In genomic region chr19:49347835-49348234, GRCh38 we compare ENCODE assay signal across 8 cellular contexts. TPM values are rescaled to one million over a fixed set of nuclear protein-coding genes. Genes with fewer than 3 reads are reported as not detected.
DNase-seq lines count a peak whose midpoint lies in the region; ATAC-seq and TF ChIP-seq lines count a peak whose summit lies in the region.

No MANE protein-coding gene starts in this region.

- peak; percentile 57 for ATAC-seq in thoracic aorta (ENCODE audit: insufficient number of reproducible peaks, low FRiP score, low read depth)
- no peak for ATAC-seq in GM19452 (IDR thresholded peaks at IDR 0.05; ENCODE audit: unreplicated experiment)
- no peak for ATAC-seq in HG02759 (IDR thresholded peaks at IDR 0.05; ENCODE audit: unreplicated experiment)

- H3K9me3 ChIP-seq in thoracic aorta: no peaks in the 10 kb centered on the region

- no peak overlapping the region for H3K4me3 ChIP-seq in thoracic aorta

- peaks cover 63% of the 10 kb centered on the region for H3K36me3 ChIP-seq in thoracic aorta

- no peaks in the 10 kb centered on the region for H3K27me3 ChIP-seq in thoracic aorta (replicated peaks; ENCODE audit: insufficient read depth)

- H3K27ac ChIP-seq in thoracic aorta: no peak overlapping the region

- DNase-seq in stimulated activated CD4-positive, alpha-beta T cell treated with anti-CD3 and anti-CD28 coated beads, Interleukin-15, amount 100 ng/mL, for 24 hours: peak; percentile 31
- DNase-seq in stimulated activated CD4-positive, alpha-beta T cell treated with anti-CD3 and anti-CD28 coated beads, Interleukin-1b, Interleukin-23, amount 100 ng/mL, for 48 hours: no peak
- peak; percentile 77 for DNase-seq in RPMI7951 (ENCODE audit: low read depth)
- DNase-seq in germinal center (ENCODE audit: low spot score): peak; percentile 63
- no peak for DNase-seq in thoracic aorta (ENCODE audit: low spot score)
- no peak for DNase-seq in NOMO-1 (lab: John Stamatoyannopoulos, UW; ENCODE audit: unreplicated experiment in 2 of 2)

- H3K4me1 ChIP-seq in thoracic aorta (ENCODE audit: control insufficient read depth in 1 of 2, low read depth in 2 of 2): no peaks in the 10 kb centered on the region

- TF ChIP-seq CTCF in thoracic aorta (IDR thresholded peaks at IDR 0.05): peak; percentile 14

RNA-seq across cellular contexts. Expression of gene CD37, which starts 12.6 kb away (rescaled TPM):
- not detected in 2 replicates for total RNA-seq in RPMI7951 (2014; rRNA removed; shearing (Covaris generic))
- 10 to 100 TPM; 29.8 to 33.0 TPM for total RNA-seq in thoracic aorta

RNA-seq across cellular contexts. Expression of gene TEAD2, which starts 14.4 kb away (rescaled TPM):
- 34.2 and 36.4 TPM in 2 replicates for total RNA-seq in RPMI7951 (2014; rRNA removed; shearing (Covaris generic))
- total RNA-seq in thoracic aorta: 10 to 100 TPM; 26.4 to 41.3 TPM

RNA-seq across cellular contexts. Expression of gene DKKL1, which starts 15.8 kb away (rescaled TPM):
- 0.24 and 0.59 TPM in 2 replicates for total RNA-seq in RPMI7951 (2014; rRNA removed; shearing (Covaris generic))
- total RNA-seq in thoracic aorta: under 1 TPM in 1 of 2 donors, not detected in 1; 0.95 TPM

RNA-seq across cellular contexts. Expression of gene SLC6A16, which starts 22.8 kb away (rescaled TPM):
- 0.10 and 0.12 TPM in 2 replicates for total RNA-seq in RPMI7951 (2014; rRNA removed; shearing (Covaris generic))
- total RNA-seq in thoracic aorta: 1 to 10 TPM; 2.4 to 2.8 TPM

RNA-seq across cellular contexts. Expression of gene KASH5, which starts 40.2 kb away (rescaled TPM):
- not detected in 2 replicates for total RNA-seq in RPMI7951 (2014; rRNA removed; shearing (Covaris generic))
- total RNA-seq in thoracic aorta: not detected

Comparison
In these comparisons a context has a peak if more than half of its experiments do, and no peak if none do; other contexts are left out.
1. DNase-seq: peak in stimulated activated CD4-positive, alpha-beta T cell treated with anti-CD3 and anti-CD28 coated beads, Interleukin-15, amount 100 ng/mL, for 24 hours (single experiment), RPMI7951 (single experiment) and germinal center (single experiment); none in stimulated activated CD4-positive, alpha-beta T cell treated with anti-CD3 and anti-CD28 coated beads, Interleukin-1b, Interleukin-23, amount 100 ng/mL, for 48 hours (single experiment), thoracic aorta (single experiment) and NOMO-1 (0 of 2).
2. RNA of gene CD37, which starts 12.6 kb away (total RNA-seq): 29.8 to 33.0 TPM in thoracic aorta; not detected in RPMI7951; every median in the first group is over 10 times any median in the second.